8 cellular contexts compared by ENCODE assay signal in genomic region chr2:177332041-177332991, GRCh38.
DNase-seq lines count a peak whose midpoint lies in the region; ATAC-seq and TF ChIP-seq lines count a peak whose summit lies in the region.

No MANE protein-coding gene starts in this region.

- TF ChIP-seq CTCF in H9 (conservative IDR thresholded peaks at IDR 0.05), result peak; percentile 80

- H2BK15ac ChIP-seq in H9 (ENCODE audit: low read depth, low read length), result no peak overlapping the region

- no peak overlapping the region for H3K4me3 ChIP-seq in MG63
- peak overlapping the region; percentile 0 to 28 (median 4) for H3K4me3 ChIP-seq in skeletal muscle tissue (ENCODE audit: low read length in 3 of 3)

- H3K4me1 Mint-ChIP-seq in activated CD8-positive, alpha-beta memory T cell treated with anti-CD3 and anti-CD28 coated beads, Interleukin-2, amount 10 ng/mL, durations not matched to agents 7 days and 5 days, result peaks cover 9% of the 10 kb centered on the region
- peaks cover 24 to 26% of the 10 kb centered on the region in 2 experiments for H3K4me1 Mint-ChIP-seq in H9

- H3K36me3 Mint-ChIP-seq in activated CD8-positive, alpha-beta memory T cell treated with anti-CD3 and anti-CD28 coated beads, Interleukin-2, amount 10 ng/mL, durations not matched to agents 7 days and 5 days, result peaks cover 2% of the 10 kb centered on the region
- H3K36me3 Mint-ChIP-seq in H9 (ENCODE audit: insufficient read depth in 1 of 3, low read depth in 3 of 3), result 0 out of 7 replicates have a peak, but pooled peaks cover 0 to 4% (median 0%) of the 10 kb centered on the region in 3 experiments

- no peaks in the 10 kb centered on the region for H3K9me3 Mint-ChIP-seq in activated CD8-positive, alpha-beta memory T cell treated with anti-CD3 and anti-CD28 coated beads, Interleukin-2, amount 10 ng/mL, durations not matched to agents 7 days and 5 days (ENCODE audit: low read depth)
- H3K9me3 Mint-ChIP-seq in H9, result no peaks in the 10 kb centered on the region

- H2BK20ac ChIP-seq in H9 (ENCODE audit: low read depth, low read length, poor library complexity, severe bottlenecking), result no peak overlapping the region

- 0 out of 2 replicates have a peak overlapping the region, but pooled peaks have one; percentile 71 for H3K4ac ChIP-seq in H9 (ENCODE audit: low read depth, low read length)

- H3K18ac ChIP-seq in H9 (ENCODE audit: insufficient read length, low read depth, low read length), result peak overlapping the region; percentile 67

- H4K91ac ChIP-seq in H9 (ENCODE audit: insufficient read length, low read depth, low read length), result peak overlapping the region; percentile 93

- no peaks in the 10 kb centered on the region for H3K23me2 ChIP-seq in H9 (ENCODE audit: insufficient read length, low read depth, low read length, poor library complexity, severe bottlenecking)

- H2AFZ ChIP-seq in H9 (ENCODE audit: low read length), result peak overlapping the region; percentile 95

- peak overlapping the region; percentile 48 for H2BK120ac ChIP-seq in H9 (ENCODE audit: low read depth, low read length, poor library complexity, severe bottlenecking)

- H2AK5ac ChIP-seq in H9 (ENCODE audit: insufficient read length, low read length), result peak overlapping the region; percentile 62

- no peaks in the 10 kb centered on the region for H4K20me1 ChIP-seq in H9 (ENCODE audit: control insufficient read depth, insufficient read depth, insufficient read length)

- H3K36me3 ChIP-seq in MG63, result no peaks in the 10 kb centered on the region
- H3K36me3 ChIP-seq in skeletal muscle tissue (ENCODE audit: control insufficient read depth in 3 of 3, insufficient read depth in 3 of 3, low read length in 3 of 3), result peaks cover 0 to 5% (median 3%) of the 10 kb centered on the region in 3 donors

- H3K27ac ChIP-seq in H9 (ENCODE audit: insufficient read length, low read depth, low read length) (peak overlapping the region; percentile 47), skeletal muscle tissue (ENCODE audit: low read depth, low read length) (no peak overlapping the region)

- H3K4me3 Mint-ChIP-seq in activated CD8-positive, alpha-beta memory T cell treated with anti-CD3 and anti-CD28 coated beads, Interleukin-2, amount 10 ng/mL, durations not matched to agents 7 days and 5 days, result no peak overlapping the region
- H3K4me3 Mint-ChIP-seq in H9, result peak overlapping the region in 1 of 2 experiments; percentile 14; a peak in 1 of 5 replicates

- no peak overlapping the region for H3K56ac ChIP-seq in H9 (ENCODE audit: insufficient read length, low read depth, low read length)

- CTCF ChIA-PET in activated CD8-positive, alpha-beta memory T cell treated with anti-CD3 and anti-CD28 coated beads, Interleukin-2, amount 10 ng/mL, durations not matched to agents 7 days and 5 days (lab: Charles Lee), result interaction anchor here (0.9 to 7.8 kb wide), 7 partner anchors 54 to 392 kb away, joined by 3 to 162 read pairs (median 22); partner anchors contain the start of gene NFE2L2

- peak overlapping the region; percentile 95 for H4K5ac ChIP-seq in H9 (ENCODE audit: insufficient read length, low read depth, low read length)

- no peaks in the 10 kb centered on the region for H3K79me1 ChIP-seq in H9 (ENCODE audit: insufficient read depth, low read depth, low read length, poor library complexity, severe bottlenecking)

- peak overlapping the region; percentile 86 for H2BK5ac ChIP-seq in H9 (ENCODE audit: insufficient read length, low read length)

- no peak overlapping the region for H4K8ac ChIP-seq in H9 (replicated peaks; ENCODE audit: insufficient read length, low read depth, low read length)

- H3K14ac ChIP-seq in H9 (ENCODE audit: insufficient read depth, low read length), result no peak overlapping the region

- H3K27me3 ChIP-seq in H9 (ENCODE audit: insufficient read depth, low read length) (no peaks in the 10 kb centered on the region), MG63 (no peaks in the 10 kb centered on the region), skeletal muscle tissue (ENCODE audit: control insufficient read depth in 3 of 3, insufficient read depth in 3 of 3, low read length in 3 of 3) (no peaks in the 10 kb centered on the region)

- H3K4me2 ChIP-seq in H9 (ENCODE audit: insufficient read depth, insufficient read length, low read length), result peak overlapping the region; percentile 86

- H2BK12ac ChIP-seq in H9 (ENCODE audit: insufficient read length, low read depth, low read length), result peak overlapping the region; percentile 83

- peak overlapping the region; percentile 43 for H3T11ph ChIP-seq in H9 (ENCODE audit: low read length)

- peak overlapping the region; percentile 33 for H3K27ac Mint-ChIP-seq in activated CD8-positive, alpha-beta memory T cell treated with anti-CD3 and anti-CD28 coated beads, Interleukin-2, amount 10 ng/mL, durations not matched to agents 7 days and 5 days
- H3K27ac Mint-ChIP-seq in H9, result peak overlapping the region; percentile 19 to 71 (median 68)

- WGBS in H9 (ENCODE audit: extremely low coverage, insufficient read length, low lambda C conversion rate), result no CpG with 5 or more reads among the region's 9 CpGs

- no peak overlapping the region for H3K23ac ChIP-seq in H9 (ENCODE audit: insufficient read length, low read depth, low read length)

- ATAC-seq in activated CD8-positive, alpha-beta memory T cell treated with anti-CD3 and anti-CD28 coated beads, Interleukin-2, amount 10 ng/mL, durations not matched to agents 7 days and 5 days, result peak; percentile 83

- H3K9ac ChIP-seq in H9 (ENCODE audit: extremely low read depth, insufficient read length, low read length), result peak overlapping the region; percentile 65
- H3K9ac ChIP-seq in skeletal muscle tissue (ENCODE audit: low read depth in 1 of 3, low read length in 3 of 3), result no peak overlapping the region

- no peaks in the 10 kb centered on the region for H3K79me2 ChIP-seq in H9 (ENCODE audit: insufficient read depth, low read length)

- H3K9me3 ChIP-seq in H9 (ENCODE audit: control insufficient read depth, low read depth, low read length) (no peaks in the 10 kb centered on the region), MG63 (no peaks in the 10 kb centered on the region), skeletal muscle tissue (ENCODE audit: control insufficient read depth in 3 of 3, low read length in 3 of 3) (no peaks in the 10 kb centered on the region)

- H3K4me1 ChIP-seq in H9 (ENCODE audit: insufficient read depth, low read length) (peaks cover 6% of the 10 kb centered on the region; the same call in 1 of the 2 replicates), skeletal muscle tissue (ENCODE audit: control insufficient read depth in 3 of 3, insufficient read depth in 3 of 3, low read length in 3 of 3) (peaks cover 3 to 4% (median 3%) of the 10 kb centered on the region in 3 donors)

- H3K27me3 Mint-ChIP-seq in activated CD8-positive, alpha-beta memory T cell treated with anti-CD3 and anti-CD28 coated beads, Interleukin-2, amount 10 ng/mL, durations not matched to agents 7 days and 5 days, result no peaks in the 10 kb centered on the region
- H3K27me3 Mint-ChIP-seq in H9 (ENCODE audit: low read depth), result no peaks in the 10 kb centered on the region

- DNase-seq in activated CD8-positive, alpha-beta memory T cell treated with anti-CD3 and anti-CD28 coated beads, Interleukin-2, amount 10 ng/mL, durations not matched to agents 7 days and 5 days, result peak; percentile 55
- no peak for DNase-seq in activated CD8-positive, alpha-beta memory T cell treated with anti-CD3 and anti-CD28 coated beads for 24 hours
- DNase-seq in H9 (no peak), MG63 (peak; percentile 31), SHP77 treated with DMSO at 0.1 percent for 48 hours (lab: John Stamatoyannopoulos, UW) (peak; percentile 8), brain pericyte (ENCODE audit: low read depth, low spot score) (peak; percentile 32), iPS-NIHi11 (ENCODE audit: low spot score) (peak; percentile 59)

Comparison
In these comparisons a context has a peak if more than half of its experiments do, and no peak if none do; other contexts are left out.
1. DNase-seq: peak in activated CD8-positive, alpha-beta memory T cell treated with anti-CD3 and anti-CD28 coated beads, Interleukin-2, amount 10 ng/mL, durations not matched to agents 7 days and 5 days (single experiment), MG63 (single experiment), SHP77 treated with DMSO at 0.1 percent for 48 hours (single experiment), brain pericyte (single experiment) and iPS-NIHi11 (single experiment); none in activated CD8-positive, alpha-beta memory T cell treated with anti-CD3 and anti-CD28 coated beads for 24 hours (single experiment) and H9 (single experiment).